In genomic region chr7:156389116-156389692, GRCh38 we compare ENCODE assay signal across 18 cellular contexts.
"Had no signal": no experiment of that assay in that cellular context is flagged by ENCODE, and none has a peak within 500 bp of the region (broad histone marks: within the 10 kb centered on the region; RNA-seq: fewer than 3 reads in every experiment).

No MANE protein-coding gene starts in this region.

- DNase-seq: dermis blood vessel endothelial cell; dorsolateral prefrontal cortex; effector CD4-positive, alpha-beta T cell; effector memory CD4-positive, alpha-beta T cell; esophagus squamous epithelium; foreskin fibroblast; foreskin melanocyte; gastrocnemius medialis; glutamatergic neuron; heart right ventricle; hippocampal formation; left cardiac atrium; left lung; left ventricle myocardium superior; lower lobe of right lung; mesenchymal stem cell; mucosa of descending colon had no signal

- H3K27ac Mint-ChIP-seq: mesothelial cell of epicardium had no signal

- H3K4me1 Mint-ChIP-seq: mesothelial cell of epicardium had no signal

- ATAC-seq: gastrocnemius medialis, heart right ventricle, left cardiac atrium, left lung, left ventricle myocardium superior, mucosa of descending colon had no signal

- H3K36me3 Mint-ChIP-seq: mesothelial cell of epicardium had no signal

- H3K4me3 Mint-ChIP-seq: mesothelial cell of epicardium had no signal
